Comparison of ENCODE assay signal across 11 cellular contexts in genomic region chr1:193270996-193271395, GRCh38.
DNase-seq lines count a peak whose midpoint lies in the region; ATAC-seq and TF ChIP-seq lines count a peak whose summit lies in the region.
"Had no signal": no experiment of that assay in that cellular context is flagged by ENCODE, and none has a peak within 500 bp of the region (broad histone marks: within the 10 kb centered on the region; RNA-seq: fewer than 3 reads in every experiment).

No MANE protein-coding gene starts in this region.

- peak; percentile 64 for DNase-seq in myocyte (ENCODE audit: low read depth)
- no peak for DNase-seq in NCI-H1092 treated with DMSO at 0.1 percent for 48 hours (lab: John Stamatoyannopoulos, UW)
- DNase-seq in posterior cingulate gyrus = no peak
- DNase-seq in D341Med (ENCODE audit: low spot score) = no peak
- DNase-seq in ovary = no peak
- DNase-seq: activated T-cell treated with anti-CD3 and anti-CD28 coated beads, Interleukin-2, amount 50 U/mL, for 4 hours; natural killer cell had no signal

- TF ChIP-seq POLR2A in ovary (IDR thresholded peaks at IDR 0.05) = no peak

- H3K27me3 ChIP-seq in ovary = no peaks in the 10 kb centered on the region

- TF ChIP-seq CTCF in ovary (IDR thresholded peaks at IDR 0.05) = no peak

- no peak for TF ChIP-seq EP300 in ovary (IDR thresholded peaks at IDR 0.05)

- peak; percentile 94 for ATAC-seq in GM18873 (IDR thresholded peaks at IDR 0.05; ENCODE audit: low FRiP score, unreplicated experiment)
- peak; percentile 98 for ATAC-seq in HG02610 (IDR thresholded peaks at IDR 0.05; ENCODE audit: unreplicated experiment)
- ATAC-seq in HG03575 (IDR thresholded peaks at IDR 0.05; ENCODE audit: extremely low read depth, insufficient number of reproducible peaks, low FRiP score, unreplicated experiment) = peak; percentile 96
- ATAC-seq: activated T-cell treated with anti-CD3 and anti-CD28 coated beads, Interleukin-2, amount 50 U/mL, for 4 hours; natural killer cell had no signal

- intact Hi-C loops in posterior cingulate gyrus (cut with DNase I) = no loop called here
- intact Hi-C loops in ovary (cut with DNase I) = no loop called here

- no peak overlapping the region for H3K27ac ChIP-seq in ovary
- H3K27ac ChIP-seq: epithelial cell of prostate had no signal

- 78 to 89% (median 87%) methylated on average over 2 of the region's 2 CpGs for WGBS in ovary, 3 donors

- H3K9me3 ChIP-seq in ovary = no peaks in the 10 kb centered on the region

- no peaks in the 10 kb centered on the region for H3K36me3 ChIP-seq in ovary

- no peaks in the 10 kb centered on the region for H3K4me1 ChIP-seq in ovary (ENCODE audit: insufficient read depth)

- no peak overlapping the region for H3K4me3 ChIP-seq in ovary
